Comparison of ENCODE assay signal across 30 cellular contexts in the genomic region with DNA sequence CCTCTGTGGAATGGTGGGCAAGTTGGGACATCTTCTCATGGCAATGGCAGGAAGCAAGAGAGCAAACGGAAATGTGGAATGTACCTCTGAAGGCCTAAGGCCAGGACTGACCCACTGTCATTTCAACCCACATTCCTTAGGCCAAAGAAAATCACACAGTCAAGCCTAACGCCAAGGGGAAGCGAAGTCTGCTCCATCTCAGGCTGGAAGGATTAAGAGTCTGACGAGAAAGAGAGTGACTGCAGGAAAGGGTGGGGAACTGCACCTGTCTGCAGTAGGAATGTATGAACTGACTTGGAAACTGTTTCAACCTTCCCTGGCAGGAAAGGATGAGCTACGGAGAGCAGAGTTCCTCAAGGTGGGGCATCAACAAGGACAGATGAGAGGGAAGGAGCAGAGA.
"Had no signal": no experiment of that assay in that cellular context is flagged by ENCODE, and none has a peak within 500 bp of the region (broad histone marks: within the 10 kb centered on the region; RNA-seq: fewer than 3 reads in every experiment).

No MANE protein-coding gene starts in this region.

- H3K4me1 Mint-ChIP-seq: activated naive CD8-positive, alpha-beta T cell treated with anti-CD3 and anti-CD28 coated beads, Interleukin-2, amount 50 U/mL, for 24 hours; central memory CD8-positive, alpha-beta T cell had no signal

- H3K27me3 Mint-ChIP-seq: activated naive CD8-positive, alpha-beta T cell treated with anti-CD3 and anti-CD28 coated beads, Interleukin-2, amount 50 U/mL, for 24 hours; central memory CD8-positive, alpha-beta T cell had no signal

- H3K4me1 ChIP-seq: ascending aorta, body of pancreas had no signal

- H3K4me3 ChIP-seq: ascending aorta, body of pancreas, MG63, SJSA1 had no signal

- H3K27ac ChIP-seq: ascending aorta, body of pancreas, RWPE1, SJSA1 had no signal

- H3K9me3 Mint-ChIP-seq: activated T-cell treated with anti-CD3 and anti-CD28 coated beads, Interleukin-2, amount 50 U/mL, for 4 hours had no signal

- ATAC-seq: activated CD8-positive, alpha-beta T cell treated with anti-CD3 and anti-CD28 coated beads, Interleukin-2, amount 10 ng/mL, durations not matched to agents 7 days and 5 days; activated naive CD4-positive, alpha-beta T cell treated with anti-CD3 and anti-CD28 coated beads, Interleukin-2, amount 50 U/mL, for 72 hours; activated naive CD8-positive, alpha-beta T cell treated with anti-CD3 and anti-CD28 coated beads, Interleukin-2, amount 50 U/mL, for 24 hours; activated T-cell treated with anti-CD3 and anti-CD28 coated beads, Interleukin-2, amount 50 U/mL, for 4 hours; body of pancreas; Panc1; SK-N-SH treated with all-trans-retinoic acid at 6 μM for 48 hours had no signal

- H3K4me3 Mint-ChIP-seq: activated CD8-positive, alpha-beta T cell treated with anti-CD3 and anti-CD28 coated beads, Interleukin-2, amount 10 ng/mL, durations not matched to agents 7 days and 5 days; activated naive CD8-positive, alpha-beta T cell treated with anti-CD3 and anti-CD28 coated beads, Interleukin-2, amount 50 U/mL, for 24 hours; activated T-cell treated with anti-CD3 and anti-CD28 coated beads, Interleukin-2, amount 50 U/mL, for 4 hours; central memory CD8-positive, alpha-beta T cell had no signal

- H3K36me3 ChIP-seq: ascending aorta, MG63, SJSA1 had no signal

- H3K36me3 Mint-ChIP-seq: activated naive CD4-positive, alpha-beta T cell treated with anti-CD3 and anti-CD28 coated beads, Interleukin-2, amount 50 U/mL, for 72 hours had no signal

- DNase-seq: activated CD4-positive, alpha-beta T cell treated with anti-CD3 and anti-CD28 coated beads for 48 hours; activated CD4-positive, alpha-beta T cell treated with anti-CD3 and anti-CD28 coated beads, Interleukin-2, amount 50 U/mL, for 4 hours; activated CD4-positive, CD25-positive, alpha-beta regulatory T cell treated with anti-CD3 and anti-CD28 coated beads, Interleukin-2, amount 50 U/mL, for 72 hours; activated CD8-positive, alpha-beta T cell treated with anti-CD3 and anti-CD28 coated beads, Interleukin-2, amount 10 ng/mL, durations not matched to agents 7 days and 5 days; activated effector memory CD4-positive, alpha-beta T cell treated with anti-CD3 and anti-CD28 coated beads, Interleukin-2, amount 50 U/mL, for 16 hours; activated naive CD4-positive, alpha-beta T cell treated with Interleukin-2 at 50 U/mL for 16 hours; activated naive CD8-positive, alpha-beta T cell treated with anti-CD3 and anti-CD28 coated beads, Interleukin-2, amount 50 U/mL, for 24 hours; activated T-cell treated with anti-CD3 and anti-CD28 coated beads, Interleukin-2, amount 50 U/mL, for 4 hours; amniotic stem cell; body of pancreas; KG1; MG63; MV-4-11; NCI-H1105; NCI-H1436; NCI-H1694 treated with DMSO at 0.1 percent for 48 hours; NCI-H2029 treated with DMSO at 0.1 percent for 48 hours; NCI-H510A treated with DMSO at 0.1 percent for 48 hours; NCI-H69; NK-92 treated with Interleukin-12 subunit alpha and Interleukin-12 subunit beta, amount 100 ng/mL, for 24 hours; OCI-M1; SHP77; SW 1271 had no signal

- H3K27me3 ChIP-seq: ascending aorta, body of pancreas, MG63, SJSA1 had no signal

- H3K27ac Mint-ChIP-seq: activated CD8-positive, alpha-beta T cell treated with anti-CD3 and anti-CD28 coated beads, Interleukin-2, amount 10 ng/mL, durations not matched to agents 7 days and 5 days; activated naive CD4-positive, alpha-beta T cell treated with anti-CD3 and anti-CD28 coated beads, Interleukin-2, amount 50 U/mL, for 72 hours; activated naive CD8-positive, alpha-beta T cell treated with anti-CD3 and anti-CD28 coated beads, Interleukin-2, amount 50 U/mL, for 24 hours had no signal

- H3K9me3 ChIP-seq: ascending aorta, body of pancreas, MG63, SJSA1 had no signal
